ENCODE assay signal across 14 cellular contexts in genomic region chr19:5806133-5806489, GRCh38. TPM values are rescaled to one million over a fixed set of nuclear protein-coding genes. Genes with fewer than 3 reads are reported as not detected.
DNase-seq lines count a peak whose midpoint lies in the region; ATAC-seq and TF ChIP-seq lines count a peak whose summit lies in the region.
"Had no signal": no experiment of that assay in that cellular context is flagged by ENCODE, and none has a peak within 500 bp of the region (broad histone marks: within the 10 kb centered on the region; RNA-seq: fewer than 3 reads in every experiment).

No MANE protein-coding gene starts in this region.

- H3K27ac Mint-ChIP-seq in activated T-cell treated with anti-CD3 and anti-CD28 coated beads, Interleukin-2, amount 50 U/mL, for 72 hours = no peak overlapping the region

- ATAC-seq in activated T-cell treated with anti-CD3 and anti-CD28 coated beads, Interleukin-2, amount 50 U/mL, for 72 hours (replicated peaks in 1 of 2) = no peak
- no peak for ATAC-seq in activated T-cell treated with anti-CD3 and anti-CD28 coated beads, Interleukin-2, amount 50 U/mL, for 4 hours
- ATAC-seq in GM21737 (IDR thresholded peaks at IDR 0.05; ENCODE audit: unreplicated experiment) = no peak
- ATAC-seq in GM21529 (IDR thresholded peaks at IDR 0.05; ENCODE audit: unreplicated experiment) = no peak
- ATAC-seq: activated CD4-positive, CD25-positive, alpha-beta regulatory T cell treated with anti-CD3 and anti-CD28 coated beads, Interleukin-2, amount 50 U/mL, for 24 hours had no signal

- TF ChIP-seq EP300 in esophagus muscularis mucosa (IDR thresholded peaks at IDR 0.05) = no peak

- no peaks in the 10 kb centered on the region for H3K36me3 Mint-ChIP-seq in activated T-cell treated with anti-CD3 and anti-CD28 coated beads, Interleukin-2, amount 50 U/mL, for 72 hours (ENCODE audit: insufficient read depth in 2 of 2)
- no peaks in the 10 kb centered on the region for H3K36me3 Mint-ChIP-seq in activated T-cell treated with anti-CD3 and anti-CD28 coated beads, Interleukin-2, amount 50 U/mL, for 4 hours (ENCODE audit: insufficient read depth)

- CTCF ChIA-PET in RWPE1 (lab: Yijun Ruan, JAX) = interaction anchor here (0.7 to 1.0 kb wide), 5 partner anchors 17 to 94 kb away, joined by 3 to 7 read pairs (median 3); no protein-coding TSS in a partner anchor

- peak overlapping the region; percentile 27 to 81 for H3K4me3 Mint-ChIP-seq in activated T-cell treated with anti-CD3 and anti-CD28 coated beads, Interleukin-2, amount 50 U/mL, for 72 hours
- H3K4me3 Mint-ChIP-seq in activated T-cell treated with anti-CD3 and anti-CD28 coated beads, Interleukin-2, amount 50 U/mL, for 4 hours = no peak overlapping the region

- TF ChIP-seq POLR2A in esophagus muscularis mucosa (IDR thresholded peaks at IDR 0.05; ENCODE audit: low read depth) (no peak), prostate gland (IDR thresholded peaks at IDR 0.05) (no peak)

- peaks cover 20% of the 10 kb centered on the region for H3K27me3 Mint-ChIP-seq in activated T-cell treated with anti-CD3 and anti-CD28 coated beads, Interleukin-2, amount 50 U/mL, for 72 hours (ENCODE audit: low read depth)
- peaks cover 15% of the 10 kb centered on the region for H3K27me3 Mint-ChIP-seq in activated T-cell treated with anti-CD3 and anti-CD28 coated beads, Interleukin-2, amount 50 U/mL, for 4 hours (ENCODE audit: low read depth)

- POLR2A ChIA-PET in RWPE1 (lab: Yijun Ruan, JAX; ENCODE audit: low non-redundant PET) = no interaction called here

- H3K36me3 ChIP-seq in esophagus muscularis mucosa = peaks cover 0 to 8% (median 0%) of the 10 kb centered on the region in 4 donors
- no peaks in the 10 kb centered on the region for H3K36me3 ChIP-seq in prostate gland
- H3K36me3 ChIP-seq: ascending aorta, tibial artery had no signal

- H3K9me3 ChIP-seq in esophagus muscularis mucosa = no peaks in the 10 kb centered on the region
- H3K9me3 ChIP-seq in prostate gland = no peaks in the 10 kb centered on the region
- H3K9me3 ChIP-seq: ascending aorta, SK-N-SH, tibial artery had no signal

- intact Hi-C loops in esophagus muscularis mucosa (cut with DNase I) (loop anchor here (10.0 kb wide), 1 partner anchor 219 kb away; no protein-coding TSS in a partner anchor), prostate gland (cut with DNase I) (no loop called here)

- H3K27me3 ChIP-seq in esophagus muscularis mucosa (peaks cover 0 to 39% (median 5%) of the 10 kb centered on the region in 4 donors), prostate gland (replicated peaks; ENCODE audit: insufficient read depth) (no peaks in the 10 kb centered on the region)

- peaks cover 27% of the 10 kb centered on the region for H3K4me1 Mint-ChIP-seq in activated T-cell treated with anti-CD3 and anti-CD28 coated beads, Interleukin-2, amount 50 U/mL, for 72 hours (ENCODE audit: low read depth)
- peaks cover 21% of the 10 kb centered on the region for H3K4me1 Mint-ChIP-seq in activated T-cell treated with anti-CD3 and anti-CD28 coated beads, Interleukin-2, amount 50 U/mL, for 4 hours (ENCODE audit: low read depth)

- WGBS in esophagus muscularis mucosa = 43% methylated on average over 4 of the region's 6 CpGs
- whole genome bisulfite sequencing in prostate gland = 40% methylated on average over 6 of the region's 6 CpGs

- H3K4me1 ChIP-seq in esophagus muscularis mucosa = peaks cover 17 to 38% (median 30%) of the 10 kb centered on the region in 4 donors
- H3K4me1 ChIP-seq in prostate gland (replicated peaks) = no peaks in the 10 kb centered on the region

- TF ChIP-seq CTCF in RWPE1 (conservative IDR thresholded peaks at IDR 0.05; ENCODE audit: low read depth) = peak; percentile 42
- no peak for TF ChIP-seq CTCF in esophagus muscularis mucosa (IDR thresholded peaks at IDR 0.05)
- TF ChIP-seq CTCF in prostate gland (IDR thresholded peaks at IDR 0.05) = no peak

- no peaks in the 10 kb centered on the region for H3K9me3 Mint-ChIP-seq in activated T-cell treated with anti-CD3 and anti-CD28 coated beads, Interleukin-2, amount 50 U/mL, for 72 hours
- no peaks in the 10 kb centered on the region for H3K9me3 Mint-ChIP-seq in activated T-cell treated with anti-CD3 and anti-CD28 coated beads, Interleukin-2, amount 50 U/mL, for 4 hours
- H3K9me3 Mint-ChIP-seq: activated T-cell treated with anti-CD3 and anti-CD28 coated beads, Interleukin-2, amount 50 U/mL, for 24 hours had no signal

- no peak for DNase-seq in activated T-cell treated with anti-CD3 and anti-CD28 coated beads, Interleukin-2, amount 50 U/mL, for 72 hours
- no peak for DNase-seq in activated T-cell treated with anti-CD3 and anti-CD28 coated beads, Interleukin-2, amount 50 U/mL, for 4 hours
- DNase-seq in RWPE1 (ENCODE audit: low spot score) (no peak), esophagus muscularis mucosa (ENCODE audit: extremely low spot score) (no peak), prostate gland (ENCODE audit: low spot score) (no peak), NOMO-1 treated with DMSO at 0.1 percent for 48 hours (lab: John Stamatoyannopoulos, UW; ENCODE audit: unreplicated experiment) (no peak)
- DNase-seq: tibial artery had no signal

- H3K27ac ChIP-seq in RWPE1 = peak overlapping the region; percentile 27
- peak overlapping the region; percentile 89 to 92 (median 90) for H3K27ac ChIP-seq in esophagus muscularis mucosa (replicated peaks in 1 of 4)
- H3K27ac ChIP-seq in prostate gland = peak overlapping the region; percentile 61 to 64
- H3K27ac ChIP-seq: ascending aorta, tibial artery had no signal

- H3K4me3 ChIP-seq in esophagus muscularis mucosa (peak overlapping the region; percentile 65 to 78 (median 72)), prostate gland (no peak overlapping the region)
- H3K4me3 ChIP-seq: tibial artery had no signal

RNA-seq across cellular contexts. Expression of gene NRTN, which starts 1.2 kb away (rescaled TPM):
- total RNA-seq in activated T-cell treated with anti-CD3 and anti-CD28 coated beads, Interleukin-2, amount 50 U/mL, for 72 hours = 1 to 10 TPM; 2.7 to 3.7 TPM
- total RNA-seq in activated T-cell treated with anti-CD3 and anti-CD28 coated beads, Interleukin-2, amount 50 U/mL, for 4 hours = under 1 TPM in 2 of 3 donors, not detected in 1; 0.33 to 0.47 TPM
- total RNA-seq in esophagus muscularis mucosa = 10 to 100 TPM; 12.9 to 53.0 (median 29.5) TPM
- total RNA-seq in prostate gland = 10 to 100 TPM in 1 of 2 donors, 1 to 10 TPM in 1; 9.7 to 12.9 TPM
- total RNA-seq: A172 had no signal

RNA-seq across cellular contexts. Expression of gene DUS3L, which starts 15.1 kb away (rescaled TPM):
- 10 to 100 TPM; 40.7 to 55.8 TPM for total RNA-seq in activated T-cell treated with anti-CD3 and anti-CD28 coated beads, Interleukin-2, amount 50 U/mL, for 72 hours
- 100 to 1,000 TPM; 166 to 215 (median 198) TPM for total RNA-seq in activated T-cell treated with anti-CD3 and anti-CD28 coated beads, Interleukin-2, amount 50 U/mL, for 4 hours
- total RNA-seq in esophagus muscularis mucosa (10 to 100 TPM; 20.3 to 34.1 (median 27.3) TPM), prostate gland (10 to 100 TPM; 43.8 to 57.5 TPM)

RNA-seq across cellular contexts. Expression of gene PRR22, which starts 21.6 kb away (rescaled TPM):
- total RNA-seq in activated T-cell treated with anti-CD3 and anti-CD28 coated beads, Interleukin-2, amount 50 U/mL, for 72 hours = 1 to 10 TPM; 4.6 to 4.7 TPM
- total RNA-seq in activated T-cell treated with anti-CD3 and anti-CD28 coated beads, Interleukin-2, amount 50 U/mL, for 4 hours = 10 to 100 TPM; 19.9 to 24.3 (median 20.5) TPM
- 1 to 10 TPM in 2 of 4 donors, under 1 TPM in 2; 0.19 to 1.2 (median 1.0) TPM for total RNA-seq in esophagus muscularis mucosa
- total RNA-seq in prostate gland = 1 to 10 TPM; 1.6 to 6.8 TPM

RNA-seq across cellular contexts. Expression of gene FUT6, which starts 33.4 kb away (rescaled TPM):
- total RNA-seq in activated T-cell treated with anti-CD3 and anti-CD28 coated beads, Interleukin-2, amount 50 U/mL, for 72 hours = under 1 TPM in 1 of 2 donors, not detected in 1; 0.21 TPM
- not detected for total RNA-seq in activated T-cell treated with anti-CD3 and anti-CD28 coated beads, Interleukin-2, amount 50 U/mL, for 4 hours
- total RNA-seq in esophagus muscularis mucosa (under 1 TPM in 1 of 4 donors, not detected in 3; 0.17 TPM), prostate gland (under 1 TPM in 1 of 2 donors, not detected in 1; 0.62 TPM)
- total RNA-seq: A172, ascending aorta had no signal

RNA-seq across cellular contexts. Expression of gene FUT3, which starts 45.1 kb away (rescaled TPM):
- total RNA-seq in activated T-cell treated with anti-CD3 and anti-CD28 coated beads, Interleukin-2, amount 50 U/mL, for 72 hours = 1 to 10 TPM; 1.7 to 3.6 TPM
- under 1 TPM in 1 of 3 donors, not detected in 2; 0.10 TPM for total RNA-seq in activated T-cell treated with anti-CD3 and anti-CD28 coated beads, Interleukin-2, amount 50 U/mL, for 4 hours
- total RNA-seq in esophagus muscularis mucosa = under 1 TPM in 1 of 4 donors, not detected in 3; 0.57 TPM
- total RNA-seq in prostate gland = 1 to 10 TPM; 1.4 to 2.1 TPM
- total RNA-seq: A172, ascending aorta had no signal

Comparison
In these comparisons a context has a peak if more than half of its experiments do, and no peak if none do; other contexts are left out.
1. H3K27ac ChIP-seq: peak in every context shown above with its lines; median percentile 90 in esophagus muscularis mucosa; 62 in prostate gland; 27 in RWPE1.
2. H3K4me3 ChIP-seq: peak in esophagus muscularis mucosa (4 of 4); none in prostate gland (0 of 2).